1 cellular context compared by ENCODE assay signal in genomic region chr20:44355503-44356352, GRCh38.
TF ChIP-seq lines count a peak whose summit lies in the region.

HNF4A (plus strand) TSS chr20:44355699; CDS start chr20:44355805, 106 bp downstream.

TF ChIP-seq in HepG2, 621 proteins besides CTCF, POLR2A, EP300 and RAD21 (continued from another document and continues in another):
- TF ChIP-seq ZHX2 (IDR thresholded peaks at IDR 0.05; ENCODE audit: low read depth) (no peak), ZHX2 (CRISPR knock-in tag; IDR thresholded peaks at IDR 0.05; ENCODE audit: borderline replicate concordance) (peak; percentile 85; the same call in 1 of the 2 replicates), RBFOX2 (IDR thresholded peaks at IDR 0.05; ENCODE audit: low read depth, low read length) (peak; percentile 93), ZNF629 (CRISPR knock-in tag; conservative IDR thresholded peaks at IDR 0.05) (peak; percentile 58), ZNF33B (CRISPR knock-in tag; IDR thresholded peaks at IDR 0.05) (peak; percentile 93), LBX2 (CRISPR knock-in tag; IDR thresholded peaks at IDR 0.05; ENCODE audit: borderline replicate concordance) (peak; percentile 87), RNF2 (conservative IDR thresholded peaks at IDR 0.05; ENCODE audit: low read depth) (peak; percentile 26; the same call in 1 of the 2 replicates), ZFAT (CRISPR knock-in tag; conservative IDR thresholded peaks at IDR 0.05) (peak; percentile 74; the same call in 1 of the 2 replicates), FOXC1 (CRISPR knock-in tag; IDR thresholded peaks at IDR 0.05; ENCODE audit: borderline replicate concordance) (peak; percentile 92; the same call in 1 of the 2 replicates), ZNF264 (CRISPR knock-in tag; IDR thresholded peaks at IDR 0.05) (peak; percentile 96), NFYB (CRISPR knock-in tag; IDR thresholded peaks at IDR 0.05) (peak; percentile 43; the same call in 1 of the 2 replicates), ZMAT5 (CRISPR knock-in tag; IDR thresholded peaks at IDR 0.05; ENCODE audit: borderline replicate concordance, low read depth) (no peak), ATF7-NPFF (CRISPR knock-in tag; IDR thresholded peaks at IDR 0.05; ENCODE audit: low read depth) (peak; percentile 35; the same call in 1 of the 2 replicates), HOMEZ (CRISPR knock-in tag; IDR thresholded peaks at IDR 0.05; ENCODE audit: low read depth) (peak; percentile 86; the same call in 1 of the 2 replicates), BRD4 (CRISPR knock-in tag; IDR thresholded peaks at IDR 0.05) (peak; percentile 79; the same call in 1 of the 2 replicates), TGIF2 (CRISPR knock-in tag; IDR thresholded peaks at IDR 0.05) (peak; percentile 96), MXI1 (IDR thresholded peaks at IDR 0.05; ENCODE audit: borderline replicate concordance, low read depth, low read length) (peak; percentile 73; the same call in 1 of the 3 replicates), NFKB2 (CRISPR knock-in tag; IDR thresholded peaks at IDR 0.05; ENCODE audit: borderline replicate concordance) (peak; percentile 93; the same call in 1 of the 2 replicates), ZFP36L1 (CRISPR knock-in tag; IDR thresholded peaks at IDR 0.05) (peak; percentile 30; the same call in 1 of the 2 replicates), ZNF737 (CRISPR knock-in tag; IDR thresholded peaks at IDR 0.05; ENCODE audit: borderline replicate concordance) (peak; percentile 68; the same call in 1 of the 2 replicates), DBP (CRISPR knock-in tag; IDR thresholded peaks at IDR 0.05; ENCODE audit: not compliant biosample characterization) (no peak), ARNTL (CRISPR knock-in tag; IDR thresholded peaks at IDR 0.05) (peak; percentile 85), SRY (CRISPR knock-in tag; IDR thresholded peaks at IDR 0.05) (peak; percentile 55; the same call in 1 of the 2 replicates), FOSL2 (CRISPR knock-in tag; IDR thresholded peaks at IDR 0.05) (peak; percentile 59), RORA (CRISPR knock-in tag; IDR thresholded peaks at IDR 0.05) (no peak), ZNF619 (CRISPR knock-in tag; IDR thresholded peaks at IDR 0.05) (peak; percentile 58; the same call in 1 of the 2 replicates), ZNF430 (CRISPR knock-in tag; IDR thresholded peaks at IDR 0.05) (peak; percentile 37; the same call in 1 of the 2 replicates), NCOR1 (IDR thresholded peaks at IDR 0.05; ENCODE audit: borderline replicate concordance, low read length) (0 out of 2 replicates have a peak, but pooled peaks have one; percentile 2), KAT7 (CRISPR knock-in tag; IDR thresholded peaks at IDR 0.05; ENCODE audit: borderline replicate concordance) (peak; percentile 23; the same call in 1 of the 2 replicates), MAZ (IDR thresholded peaks at IDR 0.05; ENCODE audit: borderline replicate concordance, low read depth, low read length) (peak; percentile 40; the same call in 1 of the 2 replicates), MAZ (CRISPR knock-in tag; IDR thresholded peaks at IDR 0.05; ENCODE audit: low read depth) (peak; percentile 77), IKZF1 (IDR thresholded peaks at IDR 0.05) (no peak), MED8 (CRISPR knock-in tag; IDR thresholded peaks at IDR 0.05; ENCODE audit: insufficient replicate concordance) (peak; percentile 17), KIAA2018 (CRISPR knock-in tag; IDR thresholded peaks at IDR 0.05; ENCODE audit: borderline replicate concordance) (no peak; the same call in 1 of the 2 replicates), IKZF4 (CRISPR knock-in tag; IDR thresholded peaks at IDR 0.05; ENCODE audit: borderline replicate concordance, low read depth, not compliant biosample characterization) (peak; percentile 85)
